Comparison of ENCODE assay signal across 1 cellular context in the genomic region with DNA sequence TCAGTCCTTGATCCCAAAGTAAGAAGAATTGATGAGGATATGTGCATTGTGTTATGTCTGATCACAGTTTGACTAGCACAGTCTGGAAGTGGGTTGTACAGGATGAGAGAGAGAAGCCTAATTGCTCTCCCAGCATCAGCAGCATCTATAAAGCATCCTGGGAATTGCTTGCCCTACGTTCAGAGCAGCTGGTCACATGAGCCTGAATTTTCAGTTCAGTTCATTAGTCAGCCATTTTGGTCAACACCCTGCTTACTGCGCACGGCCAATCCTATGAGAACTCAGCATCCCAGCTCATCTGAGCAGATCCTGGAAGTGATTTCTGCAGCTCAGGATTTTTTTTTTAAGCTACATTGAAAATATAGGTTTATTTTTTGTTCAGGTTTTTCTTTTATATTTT.
TF ChIP-seq lines count a peak whose summit lies in the region.

A gene with protein sequence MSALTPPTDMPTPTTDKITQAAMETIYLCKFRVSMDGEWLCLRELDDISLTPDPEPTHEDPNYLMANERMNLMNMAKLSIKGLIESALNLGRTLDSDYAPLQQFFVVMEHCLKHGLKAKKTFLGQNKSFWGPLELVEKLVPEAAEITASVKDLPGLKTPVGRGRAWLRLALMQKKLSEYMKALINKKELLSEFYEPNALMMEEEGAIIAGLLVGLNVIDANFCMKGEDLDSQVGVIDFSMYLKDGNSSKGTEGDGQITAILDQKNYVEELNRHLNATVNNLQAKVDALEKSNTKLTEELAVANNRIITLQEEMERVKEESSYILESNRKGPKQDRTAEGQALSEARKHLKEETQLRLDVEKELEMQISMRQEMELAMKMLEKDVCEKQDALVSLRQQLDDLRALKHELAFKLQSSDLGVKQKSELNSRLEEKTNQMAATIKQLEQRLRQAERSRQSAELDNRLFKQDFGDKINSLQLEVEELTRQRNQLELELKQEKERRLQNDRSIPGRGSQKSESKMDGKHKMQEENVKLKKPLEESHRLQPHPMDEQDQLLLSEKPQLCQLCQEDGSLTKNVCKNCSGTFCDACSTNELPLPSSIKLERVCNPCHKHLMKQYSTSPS (plus strand): TSS at position 218 of the 400 bp plus-strand sequence. CDS start 610 bp downstream, outside the sequence.

TF ChIP-seq in SK-N-SH, 30 proteins besides CTCF, POLR2A, EP300 and RAD21 (continued from another document):
- peak; percentile 91 for TF ChIP-seq MXI1 (IDR thresholded peaks at IDR 0.05; ENCODE audit: low read depth, low read length)
- TF ChIP-seq, protein P1, sequence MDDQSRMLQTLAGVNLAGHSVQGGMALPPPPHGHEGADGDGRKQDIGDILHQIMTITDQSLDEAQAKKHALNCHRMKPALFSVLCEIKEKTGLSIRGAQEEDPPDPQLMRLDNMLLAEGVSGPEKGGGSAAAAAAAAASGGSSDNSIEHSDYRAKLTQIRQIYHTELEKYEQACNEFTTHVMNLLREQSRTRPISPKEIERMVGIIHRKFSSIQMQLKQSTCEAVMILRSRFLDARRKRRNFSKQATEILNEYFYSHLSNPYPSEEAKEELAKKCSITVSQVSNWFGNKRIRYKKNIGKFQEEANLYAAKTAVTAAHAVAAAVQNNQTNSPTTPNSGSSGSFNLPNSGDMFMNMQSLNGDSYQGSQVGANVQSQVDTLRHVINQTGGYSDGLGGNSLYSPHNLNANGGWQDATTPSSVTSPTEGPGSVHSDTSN (IDR thresholded peaks at IDR 0.05): no peak
- TF ChIP-seq TCF12 (IDR thresholded peaks at IDR 0.05): no peak
- TF ChIP-seq GATA2 (CRISPR knock-in tag; IDR thresholded peaks at IDR 0.05): peak; percentile 49
- peak; percentile 90 for TF ChIP-seq CHD2 (IDR thresholded peaks at IDR 0.05; ENCODE audit: low read length, partially characterized antibody)
- peak; percentile 41 for TF ChIP-seq RFX5 (IDR thresholded peaks at IDR 0.05; ENCODE audit: low read length)
- TF ChIP-seq FOXM1 (IDR thresholded peaks at IDR 0.05; ENCODE audit: low read depth): no peak
- TF ChIP-seq FOXJ3 (CRISPR knock-in tag; IDR thresholded peaks at IDR 0.05): no peak
- TF ChIP-seq NFIC (IDR thresholded peaks at IDR 0.05; ENCODE audit: borderline replicate concordance): no peak
- no peak for TF ChIP-seq MEF2A (IDR thresholded peaks at IDR 0.05; ENCODE audit: borderline replicate concordance, low read depth)
- peak; percentile 77 for TF ChIP-seq RCOR1 (IDR thresholded peaks at IDR 0.05; ENCODE audit: low read length)
- TF ChIP-seq, protein P2, sequence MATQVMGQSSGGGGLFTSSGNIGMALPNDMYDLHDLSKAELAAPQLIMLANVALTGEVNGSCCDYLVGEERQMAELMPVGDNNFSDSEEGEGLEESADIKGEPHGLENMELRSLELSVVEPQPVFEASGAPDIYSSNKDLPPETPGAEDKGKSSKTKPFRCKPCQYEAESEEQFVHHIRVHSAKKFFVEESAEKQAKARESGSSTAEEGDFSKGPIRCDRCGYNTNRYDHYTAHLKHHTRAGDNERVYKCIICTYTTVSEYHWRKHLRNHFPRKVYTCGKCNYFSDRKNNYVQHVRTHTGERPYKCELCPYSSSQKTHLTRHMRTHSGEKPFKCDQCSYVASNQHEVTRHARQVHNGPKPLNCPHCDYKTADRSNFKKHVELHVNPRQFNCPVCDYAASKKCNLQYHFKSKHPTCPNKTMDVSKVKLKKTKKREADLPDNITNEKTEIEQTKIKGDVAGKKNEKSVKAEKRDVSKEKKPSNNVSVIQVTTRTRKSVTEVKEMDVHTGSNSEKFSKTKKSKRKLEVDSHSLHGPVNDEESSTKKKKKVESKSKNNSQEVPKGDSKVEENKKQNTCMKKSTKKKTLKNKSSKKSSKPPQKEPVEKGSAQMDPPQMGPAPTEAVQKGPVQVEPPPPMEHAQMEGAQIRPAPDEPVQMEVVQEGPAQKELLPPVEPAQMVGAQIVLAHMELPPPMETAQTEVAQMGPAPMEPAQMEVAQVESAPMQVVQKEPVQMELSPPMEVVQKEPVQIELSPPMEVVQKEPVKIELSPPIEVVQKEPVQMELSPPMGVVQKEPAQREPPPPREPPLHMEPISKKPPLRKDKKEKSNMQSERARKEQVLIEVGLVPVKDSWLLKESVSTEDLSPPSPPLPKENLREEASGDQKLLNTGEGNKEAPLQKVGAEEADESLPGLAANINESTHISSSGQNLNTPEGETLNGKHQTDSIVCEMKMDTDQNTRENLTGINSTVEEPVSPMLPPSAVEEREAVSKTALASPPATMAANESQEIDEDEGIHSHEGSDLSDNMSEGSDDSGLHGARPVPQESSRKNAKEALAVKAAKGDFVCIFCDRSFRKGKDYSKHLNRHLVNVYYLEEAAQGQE (IDR thresholded peaks at IDR 0.05; ENCODE audit: low read depth, low read length): no peak
- TF ChIP-seq, protein P3, sequence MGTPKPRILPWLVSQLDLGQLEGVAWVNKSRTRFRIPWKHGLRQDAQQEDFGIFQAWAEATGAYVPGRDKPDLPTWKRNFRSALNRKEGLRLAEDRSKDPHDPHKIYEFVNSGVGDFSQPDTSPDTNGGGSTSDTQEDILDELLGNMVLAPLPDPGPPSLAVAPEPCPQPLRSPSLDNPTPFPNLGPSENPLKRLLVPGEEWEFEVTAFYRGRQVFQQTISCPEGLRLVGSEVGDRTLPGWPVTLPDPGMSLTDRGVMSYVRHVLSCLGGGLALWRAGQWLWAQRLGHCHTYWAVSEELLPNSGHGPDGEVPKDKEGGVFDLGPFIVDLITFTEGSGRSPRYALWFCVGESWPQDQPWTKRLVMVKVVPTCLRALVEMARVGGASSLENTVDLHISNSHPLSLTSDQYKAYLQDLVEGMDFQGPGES (IDR thresholded peaks at IDR 0.05; ENCODE audit: low read depth, low read length): no peak
- TF ChIP-seq, protein P4, sequence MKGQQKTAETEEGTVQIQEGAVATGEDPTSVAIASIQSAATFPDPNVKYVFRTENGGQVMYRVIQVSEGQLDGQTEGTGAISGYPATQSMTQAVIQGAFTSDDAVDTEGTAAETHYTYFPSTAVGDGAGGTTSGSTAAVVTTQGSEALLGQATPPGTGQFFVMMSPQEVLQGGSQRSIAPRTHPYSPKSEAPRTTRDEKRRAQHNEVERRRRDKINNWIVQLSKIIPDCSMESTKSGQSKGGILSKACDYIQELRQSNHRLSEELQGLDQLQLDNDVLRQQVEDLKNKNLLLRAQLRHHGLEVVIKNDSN (IDR thresholded peaks at IDR 0.05; ENCODE audit: borderline replicate concordance, low read depth): peak; percentile 90
- TF ChIP-seq TAF1 (IDR thresholded peaks at IDR 0.05; ENCODE audit: borderline replicate concordance, low read depth, low read length): peak; percentile 78; the same call in 1 of the 2 replicates
- TF ChIP-seq TEAD4 (IDR thresholded peaks at IDR 0.05; ENCODE audit: borderline replicate concordance, insufficient read depth): no peak
